10 cellular contexts compared by ENCODE assay signal in genomic region chr4:156931267-156931666, GRCh38. TPM values are rescaled to one million over a fixed set of nuclear protein-coding genes. Genes with fewer than 3 reads are reported as not detected.
DNase-seq lines count a peak whose midpoint lies in the region; ATAC-seq and FAIRE-seq lines count a peak whose summit lies in the region.
"Had no signal": no experiment of that assay in that cellular context is flagged by ENCODE, and none has a peak within 500 bp of the region (broad histone marks: within the 10 kb centered on the region; RNA-seq: fewer than 3 reads in every experiment).

No MANE protein-coding gene starts in this region.

- H3K23ac ChIP-seq in mesendoderm (ENCODE audit: low read length) = no peak overlapping the region

- CTCF ChIA-PET in activated CD8-positive, alpha-beta memory T cell treated with anti-CD3 and anti-CD28 coated beads, Interleukin-2, amount 10 ng/mL, durations not matched to agents 7 days and 5 days (lab: Charles Lee) = no interaction called here

- no peaks in the 10 kb centered on the region for H3K9me3 ChIP-seq in small intestine (ENCODE audit: control insufficient read depth, low read depth)

- WGBS in small intestine, 3 donors = 15 to 29% (median 24%) methylated on average over 2 of the region's 2 CpGs
- no CpG with 5 or more reads among the region's 2 CpGs for WGBS in mesendoderm (ENCODE audit: extremely low coverage, insufficient coverage, low lambda C conversion rate)

- no peak overlapping the region for H3K27ac ChIP-seq in small intestine (ENCODE audit: low read depth in 1 of 2, low read length in 1 of 2)
- no peak overlapping the region for H3K27ac ChIP-seq in mesendoderm (ENCODE audit: low read depth, low read length)

- H3K18ac ChIP-seq in mesendoderm (ENCODE audit: low read length) = no peak overlapping the region

- no peak overlapping the region for H3K4me3 ChIP-seq in small intestine (ENCODE audit: low read depth in 1 of 2, low read length in 2 of 2)
- no peak overlapping the region for H3K4me3 ChIP-seq in mesendoderm (ENCODE audit: low read length)

- H3K56ac ChIP-seq in mesendoderm (ENCODE audit: low read length) = no peak overlapping the region

- no peak overlapping the region for H3K4ac ChIP-seq in mesendoderm (ENCODE audit: low read depth, low read length)

- H2BK5ac ChIP-seq in mesendoderm (ENCODE audit: low read length) = no peak overlapping the region

- H3K4me2 ChIP-seq in mesendoderm (ENCODE audit: low read length) = no peak overlapping the region

- H3K4me3 Mint-ChIP-seq in activated CD8-positive, alpha-beta memory T cell treated with anti-CD3 and anti-CD28 coated beads, Interleukin-2, amount 10 ng/mL, durations not matched to agents 7 days and 5 days = no peak overlapping the region

- no peak overlapping the region for H2BK15ac ChIP-seq in mesendoderm (replicated peaks; ENCODE audit: low read depth)

- H3K27me3 ChIP-seq in small intestine (ENCODE audit: control insufficient read depth in 2 of 2, insufficient read depth in 2 of 2, low read length in 2 of 2) (no peaks in the 10 kb centered on the region), mesendoderm (ENCODE audit: insufficient read depth, low read length, poor library complexity) (no peaks in the 10 kb centered on the region)

- H3K9ac ChIP-seq in mesendoderm (ENCODE audit: low read length) = no peak overlapping the region

- H4K5ac ChIP-seq in mesendoderm (ENCODE audit: low read length) = no peak overlapping the region

- no peak overlapping the region for H2BK120ac ChIP-seq in mesendoderm (ENCODE audit: low read depth, low read length)

- no peak for FAIRE-seq in small intestine (lab: Jason Lieb, UNC)

- ATAC-seq in activated CD8-positive, alpha-beta memory T cell treated with anti-CD3 and anti-CD28 coated beads, Interleukin-2, amount 10 ng/mL, durations not matched to agents 7 days and 5 days = no peak

- H3K4me1 Mint-ChIP-seq in activated CD8-positive, alpha-beta memory T cell treated with anti-CD3 and anti-CD28 coated beads, Interleukin-2, amount 10 ng/mL, durations not matched to agents 7 days and 5 days = no peaks in the 10 kb centered on the region

- H3K36me3 Mint-ChIP-seq in activated CD8-positive, alpha-beta memory T cell treated with anti-CD3 and anti-CD28 coated beads, Interleukin-2, amount 10 ng/mL, durations not matched to agents 7 days and 5 days = no peaks in the 10 kb centered on the region

- no peak overlapping the region for H3K27ac Mint-ChIP-seq in activated CD8-positive, alpha-beta memory T cell treated with anti-CD3 and anti-CD28 coated beads, Interleukin-2, amount 10 ng/mL, durations not matched to agents 7 days and 5 days

- no peaks in the 10 kb centered on the region for H3K4me1 ChIP-seq in small intestine (ENCODE audit: control insufficient read depth in 2 of 2, insufficient read depth in 1 of 2, low read depth in 1 of 2, low read length in 1 of 2)
- no peaks in the 10 kb centered on the region for H3K4me1 ChIP-seq in mesendoderm (ENCODE audit: control insufficient read depth, low read depth, low read length)

- H3K36me3 ChIP-seq in small intestine (ENCODE audit: control insufficient read depth in 2 of 2, insufficient read depth in 2 of 2, low read length in 2 of 2) = no peaks in the 10 kb centered on the region
- H3K36me3 ChIP-seq in mesendoderm (ENCODE audit: control insufficient read depth, insufficient read depth, low read length) = no peaks in the 10 kb centered on the region

- no peak overlapping the region for H4K8ac ChIP-seq in mesendoderm (ENCODE audit: low read depth, low read length)

- no peak overlapping the region for H2AK5ac ChIP-seq in mesendoderm (ENCODE audit: low read length)

- H3K27me3 Mint-ChIP-seq in activated CD8-positive, alpha-beta memory T cell treated with anti-CD3 and anti-CD28 coated beads, Interleukin-2, amount 10 ng/mL, durations not matched to agents 7 days and 5 days = no peaks in the 10 kb centered on the region

- peak; percentile 70 for DNase-seq in HCEC 1CT
- DNase-seq in SW480 (ENCODE audit: low spot score) = peak; percentile 2
- peak; percentile 80 for DNase-seq in glomerular visceral epithelial cell (ENCODE audit: extremely low spot score)
- DNase-seq in small intestine = peak; percentile 6
- no peak for DNase-seq in activated CD8-positive, alpha-beta memory T cell treated with anti-CD3 and anti-CD28 coated beads, Interleukin-2, amount 10 ng/mL, durations not matched to agents 7 days and 5 days
- DNase-seq in mesendoderm = no peak
- DNase-seq in T-helper 1 cell = no peak
- no peak for DNase-seq in NCI-H1105 treated with DMSO at 0.1 percent for 48 hours (lab: John Stamatoyannopoulos, UW)
- DNase-seq: midbrain, NCI-H1436 treated with DMSO at 0.1 percent for 48 hours had no signal

- H3K9me3 Mint-ChIP-seq in activated CD8-positive, alpha-beta memory T cell treated with anti-CD3 and anti-CD28 coated beads, Interleukin-2, amount 10 ng/mL, durations not matched to agents 7 days and 5 days (ENCODE audit: low read depth) = peaks cover 4% of the 10 kb centered on the region

- H3K79me2 ChIP-seq in mesendoderm (ENCODE audit: control insufficient read depth, insufficient read depth, low read length) = no peaks in the 10 kb centered on the region

- no peaks in the 10 kb centered on the region for H3K79me1 ChIP-seq in mesendoderm (ENCODE audit: low read length)

RNA-seq across cellular contexts. Expression of gene PDGFC, which starts 40.3 kb away (rescaled TPM):
- 1 to 10 TPM; 2.4 to 3.9 (median 2.5) TPM for polyA plus RNA-seq in small intestine
- total RNA-seq in activated CD8-positive, alpha-beta memory T cell treated with anti-CD3 and anti-CD28 coated beads, Interleukin-2, amount 10 ng/mL, durations not matched to agents 7 days and 5 days = not detected
- polyA plus RNA-seq in mesendoderm (2013, experiment 1 of 2) = 2.2 TPM
- polyA plus RNA-seq in mesendoderm (2013, experiment 2 of 2) = 2.1 TPM

Comparison
In these comparisons a context has a peak if more than half of its experiments do, and no peak if none do; other contexts are left out.
1. DNase-seq: peak in HCEC 1CT (single experiment), SW480 (single experiment), glomerular visceral epithelial cell (single experiment) and small intestine (single experiment); none in activated CD8-positive, alpha-beta memory T cell treated with anti-CD3 and anti-CD28 coated beads, Interleukin-2, amount 10 ng/mL, durations not matched to agents 7 days and 5 days (single experiment), mesendoderm (single experiment), T-helper 1 cell (0 of 5) and NCI-H1105 treated with DMSO at 0.1 percent for 48 hours (single experiment).